In genomic region chr1:93179886-93180722, GRCh38 we compare ENCODE assay signal across 8 cellular contexts. TPM values are rescaled to one million over a fixed set of nuclear protein-coding genes. Genes with fewer than 3 reads are reported as not detected.
DNase-seq lines count a peak whose midpoint lies in the region; ATAC-seq, FAIRE-seq and TF ChIP-seq lines count a peak whose summit lies in the region.

TSS of gene TMED5 (minus strand) at chr1:93180413. CDS start at chr1:93180242, 171 bp downstream.

- no peaks in the 10 kb centered on the region for H3K27me3 ChIP-seq in IMR-90 (ENCODE audit: control insufficient read depth, insufficient read depth, low read length)
- H3K27me3 ChIP-seq in endothelial cell of umbilical vein (ENCODE audit: control insufficient read depth in 2 of 2, insufficient read depth in 2 of 2, low read length in 2 of 2), result no peaks in the 10 kb centered on the region

- H3K9ac ChIP-seq in IMR-90 (ENCODE audit: low read depth, low read length), result peak within 1 kb of the TSS; percentile 93
- H3K9ac ChIP-seq in endothelial cell of umbilical vein (replicated peaks; ENCODE audit: extremely low read depth, insufficient read depth, low read length), result peak within 1 kb of the TSS; percentile 89

- peak within 1 kb of the TSS; percentile 91 for H3K27ac ChIP-seq in IMR-90 (ENCODE audit: insufficient read depth, low read length)
- H3K27ac ChIP-seq in OCI-LY7 (ENCODE audit: low read depth, low read length, poor library complexity, severe bottlenecking), result peak within 1 kb of the TSS; percentile 90
- H3K27ac ChIP-seq in endothelial cell of umbilical vein (ENCODE audit: insufficient read depth, low read depth, low read length), result peak within 1 kb of the TSS; percentile 69

- TF ChIP-seq POLR2A in IMR-90 (IDR thresholded peaks at IDR 0.05; ENCODE audit: low read depth, low read length), result peak; percentile 95
- peak; percentile 91 for TF ChIP-seq POLR2A in endothelial cell of umbilical vein (IDR thresholded peaks at IDR 0.05; ENCODE audit: low read depth, low read length)

- no TSS peak for BruUV-seq in IMR-90 (replicated peaks; lab: Mats Ljungman, UMichigan)
- no TSS peak for BruUV-seq in OCI-LY7 (replicated peaks; lab: Mats Ljungman, UMichigan)
- TSS peak; percentile 46 for BruUV-seq in endothelial cell of umbilical vein (replicated peaks; lab: Mats Ljungman, UMichigan)

- H4K5ac ChIP-seq in IMR-90 (ENCODE audit: low read depth, low read length), result peak within 1 kb of the TSS; percentile 47

- peak within 1 kb of the TSS; percentile 82 to 96 for H4K8ac ChIP-seq in IMR-90 (ENCODE audit: low read depth in 2 of 2, low read length in 2 of 2)

- H3K79me2 ChIP-seq in OCI-LY7 (ENCODE audit: insufficient read depth, low read depth, low read length), result peaks cover 90% of the 10 kb centered on the region
- H3K79me2 ChIP-seq in endothelial cell of umbilical vein (ENCODE audit: control insufficient read depth, insufficient read depth, low read length), result peaks cover 58% of the 10 kb centered on the region

- peak within 1 kb of the TSS; percentile 76 for H3K4me3 ChIP-seq in IMR-90 (ENCODE audit: insufficient read depth, low read depth, low read length)
- peak within 1 kb of the TSS; percentile 79 for H3K4me3 ChIP-seq in OCI-LY7 (ENCODE audit: low read depth, low read length, poor library complexity, severe bottlenecking)
- peak within 1 kb of the TSS; percentile 80 to 87 (median 85) for H3K4me3 ChIP-seq in endothelial cell of umbilical vein (replicated peaks in 1 of 3; ENCODE audit: insufficient read depth in 1 of 3, low read depth in 1 of 3, low read length in 3 of 3)

- H3K36me3 ChIP-seq in IMR-90 (ENCODE audit: control insufficient read depth, insufficient read depth, low read length), result peaks cover 2% of the 10 kb centered on the region; the same call in 1 of the 2 replicates
- peaks cover 61% of the 10 kb centered on the region for H3K36me3 ChIP-seq in OCI-LY7 (ENCODE audit: insufficient read depth, low read length)
- H3K36me3 ChIP-seq in endothelial cell of umbilical vein (ENCODE audit: control insufficient read depth in 2 of 2, extremely low read depth in 1 of 2, insufficient read depth in 2 of 2, low read length in 2 of 2), result peaks cover 0 to 2% of the 10 kb centered on the region in 2 experiments

- H3K9me3 ChIP-seq in IMR-90 (ENCODE audit: control insufficient read depth, insufficient read depth, low read length), result no peaks in the 10 kb centered on the region
- H3K9me3 ChIP-seq in OCI-LY7 (ENCODE audit: low read length), result no peaks in the 10 kb centered on the region
- H3K9me3 ChIP-seq in endothelial cell of umbilical vein (replicated peaks; ENCODE audit: control insufficient read depth, insufficient read depth, low read length), result no peaks in the 10 kb centered on the region

- H3K23ac ChIP-seq in IMR-90 (ENCODE audit: low read depth, low read length), result peak within 1 kb of the TSS; percentile 99

- H2AFZ ChIP-seq in IMR-90 (replicated peaks; ENCODE audit: low read length, poor library complexity), result peak within 1 kb of the TSS; percentile 96
- H2AFZ ChIP-seq in OCI-LY7 (ENCODE audit: low read length), result peak within 1 kb of the TSS; percentile 53
- peak within 1 kb of the TSS; percentile 97 for H2AFZ ChIP-seq in endothelial cell of umbilical vein (ENCODE audit: low read depth, low read length)

- H3K56ac ChIP-seq in IMR-90 (ENCODE audit: extremely low read depth, insufficient read depth, low read length), result peak within 1 kb of the TSS; percentile 91

- in situ Hi-C loops in IMR-90 (cut with MboI; ENCODE audit: low sequenced_read_pairs), result no loop called here

- peak; percentile 92 for FAIRE-seq in endothelial cell of umbilical vein (lab: Jason Lieb, UNC)

- H3K18ac ChIP-seq in IMR-90 (ENCODE audit: low read depth, low read length), result peak within 1 kb of the TSS; percentile 81

- peak within 1 kb of the TSS; percentile 96 for H3K14ac ChIP-seq in IMR-90 (replicated peaks; ENCODE audit: low read depth, low read length)

- CTCF ChIA-PET in IMR-90 (lab: Yijun Ruan, JAX), result no interaction called here
- CTCF ChIA-PET in OCI-LY7 (lab: Charles Lee; ENCODE audit: unreplicated experiment), result no interaction called here
- CTCF ChIA-PET in endothelial cell of umbilical vein (lab: Charles Lee), result interaction anchor here (1.2 kb wide), 1 partner anchor 125 kb away, joined by 3 read pairs; no protein-coding TSS in a partner anchor

- POLR2A ChIA-PET in IMR-90 (lab: Charles Lee; ENCODE audit: unreplicated experiment), result no interaction called here
- POLR2A ChIA-PET in OCI-LY7 (lab: Charles Lee), result no interaction called here
- POLR2A ChIA-PET in endothelial cell of umbilical vein (lab: Charles Lee), result interaction anchor here (0.5 kb wide), 1 partner anchor 57 kb away, joined by 4 read pairs; no protein-coding TSS in a partner anchor

- dilution Hi-C loops in IMR-90 (cut with HindIII; ENCODE audit: low sequenced_read_pairs, unreplicated experiment), result no loop called here
- dilution Hi-C loops in endothelial cell of umbilical vein (cut with MboI; ENCODE audit: extremely low pct_ligation_motif_present, low sequenced_read_pairs), result no loop called here

- no peak within 1 kb of the TSS; the same call in 1 of the 2 replicates for H2BK20ac ChIP-seq in IMR-90 (ENCODE audit: low read depth, low read length)

- no peaks in the 10 kb centered on the region for H3K4me1 ChIP-seq in IMR-90 (ENCODE audit: control insufficient read depth, insufficient read depth, low read length)
- peaks cover 50% of the 10 kb centered on the region for H3K4me1 ChIP-seq in OCI-LY7 (ENCODE audit: insufficient read depth, low read length, poor library complexity, severe bottlenecking)
- H3K4me1 ChIP-seq in endothelial cell of umbilical vein (ENCODE audit: control insufficient read depth, extremely low read depth, insufficient read depth, low read length), result peaks cover 16% of the 10 kb centered on the region

- H2AK9ac ChIP-seq in IMR-90 (replicated peaks; ENCODE audit: low read depth, low read length, poor library complexity), result peak within 1 kb of the TSS; percentile 97

- 1% methylated on average over 34 of the region's 78 CpGs; no CpG with 5 or more reads in 1 of the 2 experiments for WGBS in IMR-90 (ENCODE audit: extremely low coverage in 2 of 2, insufficient read length in 1 of 2), 2 experiments

- peak within 1 kb of the TSS; percentile 82 for H4K91ac ChIP-seq in IMR-90 (ENCODE audit: insufficient read depth, low read depth, low read length)

- H2BK5ac ChIP-seq in IMR-90 (ENCODE audit: low read depth, low read length, poor library complexity, severe bottlenecking), result peak within 1 kb of the TSS; percentile 87

- peak within 1 kb of the TSS; percentile 94 for H2AK5ac ChIP-seq in IMR-90 (ENCODE audit: low read depth, low read length)

- ATAC-seq in GM21528 (IDR thresholded peaks at IDR 0.05; ENCODE audit: low FRiP score, unreplicated experiment) (peak; percentile 89), IMR-90 (ENCODE audit: low read depth) (peak; percentile 91)

- peak within 1 kb of the TSS; percentile 59; the same call in 2 of the 3 replicates for H2BK15ac ChIP-seq in IMR-90 (ENCODE audit: low read depth, low read length)

- peaks cover 6 to 39% of the 10 kb centered on the region in 2 experiments for H3K79me1 ChIP-seq in IMR-90 (ENCODE audit: low read depth in 1 of 2, low read length in 2 of 2)

- TF ChIP-seq RAD21 in IMR-90 (IDR thresholded peaks at IDR 0.05; ENCODE audit: low read length), result no peak

- 0 out of 2 replicates have a peak, but pooled peaks have one; percentile 11 for TF ChIP-seq CTCF in IMR-90 (conservative IDR thresholded peaks at IDR 0.05; ENCODE audit: low read depth, low read length)
- TF ChIP-seq CTCF in OCI-LY7 (conservative IDR thresholded peaks at IDR 0.05; ENCODE audit: low read length), result no peak
- peak in 1 of 2 donors; percentile 27 for TF ChIP-seq CTCF in endothelial cell of umbilical vein (IDR thresholded peaks at IDR 0.05; ENCODE audit: extremely low read depth in 1 of 2, insufficient read depth in 1 of 2, low read depth in 1 of 2, low read length in 2 of 2)

- intact Hi-C loops in IMR-90 (cut with micrococcal nuclease) (loop anchor here (2.0 to 5.0 kb wide), 4 partner anchors 48 to 169 kb away; partner anchors contain the start of gene MTF2), OCI-LY7 (cut with micrococcal nuclease; ENCODE audit: unreplicated experiment) (loop anchor here (5.0 to 10.0 kb wide), 5 partner anchors 95 to 345 kb away; partner anchors contain the start of genes DR1 and RPL5), endothelial cell of umbilical vein (cut with micrococcal nuclease) (loop anchor here (1.0 kb wide), 2 partner anchors 101 to 165 kb away; partner anchors contain the start of genes DR1 and MTF2)

- peak within 1 kb of the TSS; percentile 73 for H2BK120ac ChIP-seq in IMR-90 (ENCODE audit: low read depth, low read length)

- H3K9me1 ChIP-seq in IMR-90 (ENCODE audit: insufficient read depth, low read length), result no peaks in the 10 kb centered on the region
- H3K9me1 ChIP-seq in endothelial cell of umbilical vein (replicated peaks; ENCODE audit: control insufficient read depth, extremely low read depth, insufficient read depth, low read length), result no peaks in the 10 kb centered on the region

- H3K4me2 ChIP-seq in IMR-90 (ENCODE audit: low read depth, low read length) (peak within 1 kb of the TSS; percentile 97), OCI-LY7 (ENCODE audit: low read length) (peak within 1 kb of the TSS; percentile 88), endothelial cell of umbilical vein (ENCODE audit: insufficient read depth, low read length) (peak within 1 kb of the TSS; percentile 99)

- H4K20me1 ChIP-seq in IMR-90 (ENCODE audit: insufficient read depth, low read length) (peaks cover 20% of the 10 kb centered on the region), OCI-LY7 (ENCODE audit: insufficient read depth, low read length) (peaks cover 26% of the 10 kb centered on the region), endothelial cell of umbilical vein (replicated peaks; ENCODE audit: control insufficient read depth, extremely low read depth, insufficient read depth, low read length) (peaks cover 3% of the 10 kb centered on the region)

- H3K4ac ChIP-seq in IMR-90 (ENCODE audit: low read depth, low read length), result peak within 1 kb of the TSS; percentile 95

- peak; percentile 96 for DNase-seq in DMS153 (lab: John Stamatoyannopoulos, UW)
- peak; percentile 98 for DNase-seq in IMR-90
- DNase-seq in OCI-LY7 (ENCODE audit: low spot score), result peak; percentile 98
- DNase-seq in activated T-cell treated with anti-CD3 and anti-CD28 coated beads for 1 hour (ENCODE audit: low read depth), result peak; percentile 87
- peak; percentile 99 for DNase-seq in endothelial cell of umbilical vein (ENCODE audit: low read depth, low spot score)
- DNase-seq in midbrain (lab: John Stamatoyannopoulos, UW), result peak; percentile 99
- DNase-seq in stimulated activated CD8-positive, alpha-beta memory T cell treated with anti-CD3 and anti-CD28 coated beads, Interleukin-2, amount 100 ng/mL, for 1 hour (ENCODE audit: low read depth in 2 of 2), result peak; percentile 92 to 93

- H3K9me2 ChIP-seq in OCI-LY7 (ENCODE audit: insufficient read depth, low read length), result no peaks in the 10 kb centered on the region

RNA-seq across cellular contexts. Expression of gene TMED5, which starts in this region (rescaled TPM):
- total RNA-seq in IMR-90 (2012; rRNA removed) (20.1 and 53.3 TPM in 2 replicates), OCI-LY7 (2022) (49.1 and 49.2 TPM in 2 replicates), endothelial cell of umbilical vein (48.8 and 51.2 TPM in 2 replicates)
- polyA plus RNA-seq in IMR-90 (2012; rRNA removed) (38.1 and 39.0 TPM in 2 replicates), endothelial cell of umbilical vein (23.3 and 24.2 TPM in 2 replicates)
- 11.1 and 12.9 TPM in 2 replicates for polyA plus RNA-seq in IMR-90 (2012; cell fraction: cytosol; rRNA removed)
- 5.0 and 19.1 TPM in 2 replicates for polyA plus RNA-seq in IMR-90 (2012; cell fraction: nucleus; rRNA removed; ENCODE audit: low replicate concordance)
- 40.3 and 43.1 TPM in 2 replicates for total RNA-seq in OCI-LY7 (2014; rRNA removed; shearing (Covaris generic))
- polyA plus RNA-seq in endothelial cell of umbilical vein (2011; cell fraction: cytosol; rRNA removed), result 22.9 and 26.8 TPM in 2 replicates
- 20.1 and 26.3 TPM in 2 replicates for polyA plus RNA-seq in endothelial cell of umbilical vein (2011; cell fraction: nucleus; rRNA removed)
- polyA plus RNA-seq in endothelial cell of umbilical vein (2012), result 42.9 and 62.5 TPM in 2 replicates
- polyA minus RNA-seq in endothelial cell of umbilical vein, result 30.7 and 31.4 TPM in 2 replicates
- 60.1 TPM for polyA minus RNA-seq in endothelial cell of umbilical vein (2011; cell fraction: cytosol; rRNA and poly(A)+ RNA removed)
- 31.2 and 34.8 TPM in 2 replicates for polyA minus RNA-seq in endothelial cell of umbilical vein (2011; cell fraction: nucleus; rRNA and poly(A)+ RNA removed)

Comparison
In these comparisons a context has a peak if more than half of its experiments do, and no peak if none do; other contexts are left out.
1. Peak in every context shown above with its lines: DNase-seq, ATAC-seq, H3K4me3 ChIP-seq and H3K27ac ChIP-seq.